40 cellular contexts compared by ENCODE assay signal in the genomic region with DNA sequence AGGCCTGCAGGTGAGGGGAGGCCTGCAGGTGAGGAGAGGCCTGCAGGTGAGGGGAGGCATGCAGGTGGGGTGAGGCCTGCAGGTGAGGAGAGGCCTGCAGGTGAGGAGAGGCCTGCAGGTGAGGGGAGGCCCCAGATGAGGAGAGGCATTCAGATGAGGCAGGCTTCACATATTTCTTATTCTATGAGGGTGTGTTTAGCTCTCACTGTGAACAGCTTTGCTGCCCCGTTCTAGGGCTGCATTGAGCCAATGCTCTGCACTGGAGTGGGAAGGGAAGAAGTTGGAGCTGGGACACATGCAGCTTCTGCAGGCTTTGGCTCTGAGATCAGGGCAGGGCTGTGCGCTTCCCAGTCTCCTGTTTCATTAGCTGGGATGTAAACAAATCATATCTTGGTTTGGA. TPM values are rescaled to one million over a fixed set of nuclear protein-coding genes. Genes with fewer than 3 reads are reported as not detected.
"Had no signal": no experiment of that assay in that cellular context is flagged by ENCODE, and none has a peak within 500 bp of the region (broad histone marks: within the 10 kb centered on the region; RNA-seq: fewer than 3 reads in every experiment).

No MANE protein-coding gene starts in this region.

- H3K27ac Mint-ChIP-seq: activated naive CD4-positive, alpha-beta T cell treated with anti-CD3 and anti-CD28 coated beads for 36 hours; activated naive CD4-positive, alpha-beta T cell treated with anti-CD3 and anti-CD28 coated beads, Interleukin-2, amount 10 ng/mL, durations not matched to agents 7 days and 5 days; activated naive CD4-positive, alpha-beta T cell treated with anti-CD3 and anti-CD28 coated beads, Interleukin-2, amount 50 U/mL, for 24 hours; activated naive CD4-positive, alpha-beta T cell treated with anti-CD3 and anti-CD28 coated beads, Interleukin-2, amount 50 U/mL, for 72 hours; activated naive CD8-positive, alpha-beta T cell; activated naive CD8-positive, alpha-beta T cell treated with anti-CD3 and anti-CD28 coated beads for 36 hours; activated naive CD8-positive, alpha-beta T cell treated with anti-CD3 and anti-CD28 coated beads, Interleukin-2, amount 10 ng/mL, durations not matched to agents 7 days and 5 days; activated naive CD8-positive, alpha-beta T cell treated with anti-CD3 and anti-CD28 coated beads, Interleukin-2, amount 50 U/mL, for 24 hours; activated T-cell treated with anti-CD3 and anti-CD28 coated beads, Interleukin-2, amount 50 U/mL, for 24 hours; activated T-cell treated with anti-CD3 and anti-CD28 coated beads, Interleukin-2, amount 50 U/mL, for 72 hours; activated T-helper 1 cell treated with anti-CD3 and anti-CD28 coated beads, Interleukin-12 subunit alpha, Interleukin-12 subunit beta, Interleukin-2, Interleukin-4 antibody, amounts not matched to agents 30 ng/mL and 10 ng/mL and 1 ng/mL, durations not matched to agents 14 hours and 24 hours and 36 hours; activated T-helper 17 cell treated with anti-CD3 and anti-CD28 coated beads, Interleukin-2, amount 50 U/mL, for 72 hours; activated T-helper 2 cell treated with anti-CD3 and anti-CD28 coated beads, Interferon-gamma antibody, Interleukin-2, Interleukin-4, amounts not matched to agents 10 μg/mL and 5 μg/mL and 100 μg/mL, durations not matched to agents 14 hours and 24 hours and 36 hours; brain had no signal

- H3K9me3 Mint-ChIP-seq: activated naive CD4-positive, alpha-beta T cell treated with anti-CD3 and anti-CD28 coated beads for 36 hours; activated naive CD4-positive, alpha-beta T cell treated with anti-CD3 and anti-CD28 coated beads, Interleukin-2, amount 10 ng/mL, durations not matched to agents 7 days and 5 days; activated naive CD4-positive, alpha-beta T cell treated with anti-CD3 and anti-CD28 coated beads, Interleukin-2, amount 50 U/mL, for 24 hours; activated naive CD4-positive, alpha-beta T cell treated with anti-CD3 and anti-CD28 coated beads, Interleukin-2, amount 50 U/mL, for 72 hours; activated naive CD8-positive, alpha-beta T cell treated with anti-CD3 and anti-CD28 coated beads for 36 hours; activated naive CD8-positive, alpha-beta T cell treated with anti-CD3 and anti-CD28 coated beads, Interleukin-2, amount 10 ng/mL, durations not matched to agents 7 days and 5 days; activated naive CD8-positive, alpha-beta T cell treated with anti-CD3 and anti-CD28 coated beads, Interleukin-2, amount 50 U/mL, for 24 hours; activated T-cell treated with anti-CD3 and anti-CD28 coated beads, Interleukin-2, amount 50 U/mL, for 24 hours; activated T-cell treated with anti-CD3 and anti-CD28 coated beads, Interleukin-2, amount 50 U/mL, for 4 hours; activated T-cell treated with anti-CD3 and anti-CD28 coated beads, Interleukin-2, amount 50 U/mL, for 72 hours; activated T-helper 1 cell treated with anti-CD3 and anti-CD28 coated beads, Interleukin-12 subunit alpha, Interleukin-12 subunit beta, Interleukin-2, Interleukin-4 antibody, amounts not matched to agents 30 ng/mL and 10 ng/mL and 1 ng/mL, durations not matched to agents 14 hours and 24 hours and 36 hours; activated T-helper 17 cell treated with anti-CD3 and anti-CD28 coated beads, Interleukin-2, amount 50 U/mL, for 72 hours; activated T-helper 2 cell treated with anti-CD3 and anti-CD28 coated beads, Interferon-gamma antibody, Interleukin-2, Interleukin-4, amounts not matched to agents 10 μg/mL and 5 μg/mL and 100 μg/mL, durations not matched to agents 14 hours and 24 hours and 36 hours; central memory CD8-positive, alpha-beta T cell had no signal

- H3K27ac ChIP-seq: adrenal gland, ascending aorta, body of pancreas, brain microvascular endothelial cell, breast epithelium, cardiac muscle cell had no signal

- FAIRE-seq: astrocyte had no signal

- H3K4me1 Mint-ChIP-seq: activated naive CD4-positive, alpha-beta T cell treated with anti-CD3 and anti-CD28 coated beads, Interleukin-2, amount 10 ng/mL, durations not matched to agents 7 days and 5 days; activated naive CD4-positive, alpha-beta T cell treated with anti-CD3 and anti-CD28 coated beads, Interleukin-2, amount 50 U/mL, for 24 hours; activated naive CD8-positive, alpha-beta T cell treated with anti-CD3 and anti-CD28 coated beads for 36 hours; activated naive CD8-positive, alpha-beta T cell treated with anti-CD3 and anti-CD28 coated beads, Interleukin-2, amount 10 ng/mL, durations not matched to agents 7 days and 5 days; activated naive CD8-positive, alpha-beta T cell treated with anti-CD3 and anti-CD28 coated beads, Interleukin-2, amount 50 U/mL, for 24 hours; activated T-helper 17 cell treated with anti-CD3 and anti-CD28 coated beads, Interleukin-2, amount 50 U/mL, for 72 hours; brain; central memory CD8-positive, alpha-beta T cell had no signal

- H3K4me3 ChIP-seq: adrenal gland, ascending aorta, body of pancreas, breast epithelium, cardiac muscle cell had no signal

- DNase-seq: activated effector memory CD4-positive, alpha-beta T cell treated with anti-CD3 and anti-CD28 coated beads, Interleukin-2, amount 50 U/mL, for 16 hours; activated effector memory CD4-positive, alpha-beta T cell treated with Interleukin-2 at 50 U/mL for 16 hours; activated gamma-delta T cell; activated gamma-delta T cell treated with Interleukin-2 at 50 U/mL for 16 hours; activated naive CD4-positive, alpha-beta T cell; activated naive CD4-positive, alpha-beta T cell treated with anti-CD3 and anti-CD28 coated beads for 36 hours; activated naive CD4-positive, alpha-beta T cell treated with anti-CD3 and anti-CD28 coated beads, Interleukin-2, amount 10 ng/mL, durations not matched to agents 7 days and 5 days; activated naive CD4-positive, alpha-beta T cell treated with anti-CD3 and anti-CD28 coated beads, Interleukin-2, amount 50 U/mL, for 16 hours; activated naive CD4-positive, alpha-beta T cell treated with Interleukin-2 at 50 U/mL for 16 hours; activated naive CD8-positive, alpha-beta T cell treated with anti-CD3 and anti-CD28 coated beads for 36 hours; activated naive CD8-positive, alpha-beta T cell treated with anti-CD3 and anti-CD28 coated beads, Interleukin-2, amount 10 ng/mL, durations not matched to agents 7 days and 5 days; activated naive CD8-positive, alpha-beta T cell treated with anti-CD3 and anti-CD28 coated beads, Interleukin-2, amount 50 U/mL, for 24 hours; activated T-cell treated with anti-CD3 and anti-CD28 coated beads, Interleukin-2, amount 50 U/mL, for 1 hour; activated T-cell treated with anti-CD3 and anti-CD28 coated beads, Interleukin-2, amount 50 U/mL, for 24 hours; activated T-cell treated with anti-CD3 and anti-CD28 coated beads, Interleukin-2, amount 50 U/mL, for 4 hours; activated T-cell treated with anti-CD3 and anti-CD28 coated beads, Interleukin-2, amount 50 U/mL, for 48 hours; activated T-cell treated with anti-CD3 and anti-CD28 coated beads, Interleukin-2, amount 50 U/mL, for 72 hours; adrenal gland; amniotic stem cell; amygdala; anterior cingulate cortex; aorta; body of pancreas; brain microvascular endothelial cell; caudate nucleus; central memory CD4-positive, alpha-beta T cell; cerebellar nuclear complex had no signal

- H3K27me3 Mint-ChIP-seq: activated naive CD4-positive, alpha-beta T cell treated with anti-CD3 and anti-CD28 coated beads, Interleukin-2, amount 10 ng/mL, durations not matched to agents 7 days and 5 days; activated naive CD4-positive, alpha-beta T cell treated with anti-CD3 and anti-CD28 coated beads, Interleukin-2, amount 50 U/mL, for 24 hours; activated naive CD8-positive, alpha-beta T cell; activated naive CD8-positive, alpha-beta T cell treated with anti-CD3 and anti-CD28 coated beads for 36 hours; activated naive CD8-positive, alpha-beta T cell treated with anti-CD3 and anti-CD28 coated beads, Interleukin-2, amount 10 ng/mL, durations not matched to agents 7 days and 5 days; activated naive CD8-positive, alpha-beta T cell treated with anti-CD3 and anti-CD28 coated beads, Interleukin-2, amount 50 U/mL, for 24 hours; activated T-cell treated with anti-CD3 and anti-CD28 coated beads, Interleukin-2, amount 50 U/mL, for 24 hours; activated T-helper 17 cell treated with anti-CD3 and anti-CD28 coated beads, Interleukin-2, amount 50 U/mL, for 72 hours had no signal

- H3K36me3 ChIP-seq: adrenal gland, ascending aorta, brain microvascular endothelial cell, breast epithelium, cardiac muscle cell had no signal

- H3K4me3 Mint-ChIP-seq: activated naive CD4-positive, alpha-beta T cell treated with anti-CD3 and anti-CD28 coated beads for 36 hours; activated naive CD4-positive, alpha-beta T cell treated with anti-CD3 and anti-CD28 coated beads, Interleukin-2, amount 10 ng/mL, durations not matched to agents 7 days and 5 days; activated naive CD4-positive, alpha-beta T cell treated with anti-CD3 and anti-CD28 coated beads, Interleukin-2, amount 50 U/mL, for 24 hours; activated naive CD8-positive, alpha-beta T cell; activated naive CD8-positive, alpha-beta T cell treated with anti-CD3 and anti-CD28 coated beads for 36 hours; activated naive CD8-positive, alpha-beta T cell treated with anti-CD3 and anti-CD28 coated beads, Interleukin-2, amount 10 ng/mL, durations not matched to agents 7 days and 5 days; activated naive CD8-positive, alpha-beta T cell treated with anti-CD3 and anti-CD28 coated beads, Interleukin-2, amount 50 U/mL, for 24 hours; activated T-cell treated with anti-CD3 and anti-CD28 coated beads, Interleukin-2, amount 50 U/mL, for 24 hours; activated T-cell treated with anti-CD3 and anti-CD28 coated beads, Interleukin-2, amount 50 U/mL, for 4 hours; activated T-cell treated with anti-CD3 and anti-CD28 coated beads, Interleukin-2, amount 50 U/mL, for 72 hours; activated T-helper 1 cell treated with anti-CD3 and anti-CD28 coated beads, Interleukin-12 subunit alpha, Interleukin-12 subunit beta, Interleukin-2, Interleukin-4 antibody, amounts not matched to agents 30 ng/mL and 10 ng/mL and 1 ng/mL, durations not matched to agents 14 hours and 24 hours and 36 hours; activated T-helper 17 cell treated with anti-CD3 and anti-CD28 coated beads, Interleukin-2, amount 50 U/mL, for 72 hours; brain; central memory CD8-positive, alpha-beta T cell had no signal

- H3K36me3 Mint-ChIP-seq: activated naive CD4-positive, alpha-beta T cell treated with anti-CD3 and anti-CD28 coated beads, Interleukin-2, amount 10 ng/mL, durations not matched to agents 7 days and 5 days; activated naive CD4-positive, alpha-beta T cell treated with anti-CD3 and anti-CD28 coated beads, Interleukin-2, amount 50 U/mL, for 24 hours; activated naive CD4-positive, alpha-beta T cell treated with anti-CD3 and anti-CD28 coated beads, Interleukin-2, amount 50 U/mL, for 72 hours; activated naive CD8-positive, alpha-beta T cell; activated naive CD8-positive, alpha-beta T cell treated with anti-CD3 and anti-CD28 coated beads for 36 hours; activated naive CD8-positive, alpha-beta T cell treated with anti-CD3 and anti-CD28 coated beads, Interleukin-2, amount 10 ng/mL, durations not matched to agents 7 days and 5 days; brain had no signal

- ATAC-seq: activated naive CD4-positive, alpha-beta T cell treated with anti-CD3 and anti-CD28 coated beads, Interleukin-2, amount 50 U/mL, for 72 hours; activated naive CD8-positive, alpha-beta T cell treated with anti-CD3 and anti-CD28 coated beads, Interleukin-2, amount 50 U/mL, for 24 hours; activated T-cell treated with anti-CD3 and anti-CD28 coated beads, Interleukin-2, amount 50 U/mL, for 4 hours; activated T-cell treated with anti-CD3 and anti-CD28 coated beads, Interleukin-2, amount 50 U/mL, for 72 hours; activated T-helper 17 cell treated with anti-CD3 and anti-CD28 coated beads, Interleukin-2, amount 50 U/mL, for 72 hours; body of pancreas had no signal

- H3K27me3 ChIP-seq: adrenal gland, ascending aorta, body of pancreas, brain microvascular endothelial cell, breast epithelium, cardiac muscle cell had no signal

RNA-seq across cellular contexts. Expression of a gene that starts 19.5 kb away (rescaled TPM):
- total RNA-seq: activated naive CD4-positive, alpha-beta T cell treated with anti-CD3 and anti-CD28 coated beads for 36 hours; activated naive CD4-positive, alpha-beta T cell treated with anti-CD3 and anti-CD28 coated beads, Interleukin-2, amount 50 U/mL, for 72 hours; activated naive CD8-positive, alpha-beta T cell treated with anti-CD3 and anti-CD28 coated beads for 36 hours; activated naive CD8-positive, alpha-beta T cell treated with anti-CD3 and anti-CD28 coated beads, Interleukin-2, amount 10 ng/mL, durations not matched to agents 7 days and 5 days; activated T-cell treated with anti-CD3 and anti-CD28 coated beads, Interleukin-2, amount 50 U/mL, for 4 hours; activated T-cell treated with anti-CD3 and anti-CD28 coated beads, Interleukin-2, amount 50 U/mL, for 72 hours; activated T-helper 1 cell treated with anti-CD3 and anti-CD28 coated beads, Interleukin-12 subunit alpha, Interleukin-12 subunit beta, Interleukin-2, Interleukin-4 antibody, amounts not matched to agents 30 ng/mL and 10 ng/mL and 1 ng/mL, durations not matched to agents 14 hours and 24 hours and 36 hours; activated T-helper 2 cell treated with anti-CD3 and anti-CD28 coated beads, Interferon-gamma antibody, Interleukin-2, Interleukin-4, amounts not matched to agents 10 μg/mL and 5 μg/mL and 100 μg/mL, durations not matched to agents 14 hours and 24 hours and 36 hours; astrocyte; chondrocyte had no signal
